8 cellular contexts compared by ENCODE assay signal in genomic region chr1:212951058-212951923, GRCh38. TPM values are rescaled to one million over a fixed set of nuclear protein-coding genes. Genes with fewer than 3 reads are reported as not detected.
DNase-seq lines count a peak whose midpoint lies in the region; ATAC-seq and TF ChIP-seq lines count a peak whose summit lies in the region.

No MANE protein-coding gene starts in this region.

- no peaks in the 10 kb centered on the region for H3K9me3 ChIP-seq in DOHH2 (ENCODE audit: control insufficient read depth, insufficient read depth, low read length)
- H3K9me3 ChIP-seq in body of pancreas = no peaks in the 10 kb centered on the region
- H3K9me3 ChIP-seq in lower lobe of right lung = no peaks in the 10 kb centered on the region
- no peaks in the 10 kb centered on the region for H3K9me3 ChIP-seq in vagina

- no peaks in the 10 kb centered on the region for H3K9me2 ChIP-seq in DOHH2 (replicated peaks; ENCODE audit: control insufficient read depth, low read length)

- no peaks in the 10 kb centered on the region for H3K79me2 ChIP-seq in DOHH2 (ENCODE audit: control insufficient read depth, low read length)

- H3K4me1 ChIP-seq in DOHH2 (ENCODE audit: control insufficient read depth, low read length) (peaks cover 49% of the 10 kb centered on the region), body of pancreas (peaks cover 25% of the 10 kb centered on the region), lower lobe of right lung (peaks cover 14% of the 10 kb centered on the region), vagina (peaks cover 27% of the 10 kb centered on the region)

- no peak for DNase-seq in body of pancreas
- no peak for DNase-seq in lower lobe of right lung
- no peak for DNase-seq in vagina (ENCODE audit: extremely low spot score in 2 of 2)
- no peak for DNase-seq in Kasumi-1 (lab: John Stamatoyannopoulos, UW)
- no peak for DNase-seq in occipital lobe (lab: John Stamatoyannopoulos, UW)
- no peak for DNase-seq in NK-92 (lab: John Stamatoyannopoulos, UW; ENCODE audit: unreplicated experiment)

- H4K20me1 ChIP-seq in DOHH2 (ENCODE audit: control insufficient read depth, insufficient read depth, low read depth, low read length) = no peaks in the 10 kb centered on the region

- H3K27ac ChIP-seq in DOHH2 (ENCODE audit: low read depth, low read length) (no peak overlapping the region), body of pancreas (no peak overlapping the region), lower lobe of right lung (no peak overlapping the region), vagina (peak overlapping the region; percentile 54)

- H3K4me3 ChIP-seq in DOHH2 (ENCODE audit: low read length) (peak overlapping the region; percentile 84), body of pancreas (peak overlapping the region; percentile 3 to 47), lower lobe of right lung (peak overlapping the region; percentile 64), vagina (peak overlapping the region; percentile 56 to 62)

- no peak for TF ChIP-seq POLR2A in body of pancreas (IDR thresholded peaks at IDR 0.05)
- TF ChIP-seq POLR2A in vagina (IDR thresholded peaks at IDR 0.05) = no peak

- H3K27me3 ChIP-seq in DOHH2 (ENCODE audit: control insufficient read depth, low read length) (peaks cover 7% of the 10 kb centered on the region), body of pancreas (peaks cover 0 to 3% of the 10 kb centered on the region in 2 donors), lower lobe of right lung (ENCODE audit: low read depth) (peaks cover 35% of the 10 kb centered on the region), vagina (no peaks in the 10 kb centered on the region)

- H3K36me3 ChIP-seq in DOHH2 (ENCODE audit: control insufficient read depth, low read length) (no peaks in the 10 kb centered on the region), body of pancreas (replicated peaks in 1 of 2; ENCODE audit: insufficient read depth in 1 of 2, low read depth in 2 of 2) (no peaks in the 10 kb centered on the region), lower lobe of right lung (no peaks in the 10 kb centered on the region), vagina (no peaks in the 10 kb centered on the region)

- TF ChIP-seq CTCF in DOHH2 (IDR thresholded peaks at IDR 0.05; ENCODE audit: low read depth, low read length, poor library complexity, severe bottlenecking) (no peak), body of pancreas (IDR thresholded peaks at IDR 0.05) (no peak), lower lobe of right lung (IDR thresholded peaks at IDR 0.05) (no peak), vagina (IDR thresholded peaks at IDR 0.05) (no peak)

- H3K4me2 ChIP-seq in DOHH2 (ENCODE audit: low read length) = peak overlapping the region; percentile 98

- 4 to 12% methylated on average over 11 to 59 of the region's 74 CpGs for WGBS in body of pancreas, 2 donors

- intact Hi-C loops in body of pancreas (cut with DNase I) = no loop called here
- intact Hi-C loops in lower lobe of right lung (cut with DNase I) = no loop called here
- intact Hi-C loops in vagina (cut with DNase I) = no loop called here

- H3F3A ChIP-seq in DOHH2 (ENCODE audit: control insufficient read depth, insufficient read depth) = peaks cover 10% of the 10 kb centered on the region

- ATAC-seq in HG02981 (IDR thresholded peaks at IDR 0.05; ENCODE audit: unreplicated experiment) (peak; percentile 1), body of pancreas (no peak), lower lobe of right lung (peak; percentile 29 to 39)

RNA-seq across cellular contexts. Expression of gene VASH2, which starts 0.9 kb away (rescaled TPM):
- total RNA-seq in body of pancreas (1 to 10 TPM in 1 of 2 donors, not detected in 1; 1.6 TPM), lower lobe of right lung (1.6 TPM), vagina (4.2 TPM), occipital lobe (35.9 TPM)

Comparison
In these comparisons a context has a peak if more than half of its experiments do, and no peak if none do; other contexts are left out.
1. H3K4me3 ChIP-seq: peak in every context shown above with its lines; median percentile 84 in DOHH2; 64 in lower lobe of right lung; 59 in vagina; 25 in body of pancreas.